18 cellular contexts compared by ENCODE assay signal in genomic region chrX:30615229-30615628, GRCh38. TPM values are rescaled to one million over a fixed set of nuclear protein-coding genes. Genes with fewer than 3 reads are reported as not detected.
DNase-seq lines count a peak whose midpoint lies in the region; ATAC-seq and TF ChIP-seq lines count a peak whose summit lies in the region.
"Had no signal": no experiment of that assay in that cellular context is flagged by ENCODE, and none has a peak within 500 bp of the region (broad histone marks: within the 10 kb centered on the region; RNA-seq: fewer than 3 reads in every experiment).

No MANE protein-coding gene starts in this region.

- H3K27me3 ChIP-seq in MG63, result no peaks in the 10 kb centered on the region
- H3K27me3 ChIP-seq: gastrocnemius medialis, sigmoid colon had no signal

- ATAC-seq in GM18511 (IDR thresholded peaks at IDR 0.05; ENCODE audit: unreplicated experiment), result peak; percentile 63
- ATAC-seq: gastrocnemius medialis had no signal

- CTCF ChIA-PET in GM10248 (lab: Yijun Ruan, JAX), result no interaction called here

- H3K4me3 ChIP-seq in MG63, result no peak overlapping the region
- H3K4me3 ChIP-seq: gastrocnemius medialis, sigmoid colon had no signal

- peak; percentile 38 for DNase-seq in CD1c-positive myeloid dendritic cell (ENCODE audit: extremely low spot score)
- DNase-seq in MG63, result peak; percentile 9
- DNase-seq in fibroblast of gingiva (ENCODE audit: low read depth), result peak; percentile 1
- no peak for DNase-seq in hepatic stellate cell (ENCODE audit: low spot score)
- no peak for DNase-seq in GM10248 (ENCODE audit: extremely low spot score)
- no peak for DNase-seq in caudate nucleus (lab: John Stamatoyannopoulos, UW)
- DNase-seq in NCI-H1417 (lab: John Stamatoyannopoulos, UW), result no peak
- DNase-seq: activated effector memory CD4-positive, alpha-beta T cell treated with Interleukin-2 at 50 U/mL for 16 hours; gastrocnemius medialis; NCI-H446; Right ventricle myocardium superior; sigmoid colon; stimulated activated CD4-positive, alpha-beta T cell treated with anti-CD3 and anti-CD28 coated beads, Interleukin-2, amount 100 ng/mL, for 48 hours had no signal

- POLR2A ChIA-PET in GM10248 (lab: Yijun Ruan, JAX), result no interaction called here

- no peak for TF ChIP-seq CTCF in GM10248 (IDR thresholded peaks at IDR 0.05; ENCODE audit: control extremely low read depth, extremely low read depth, low read depth, missing control alignments)

- no peaks in the 10 kb centered on the region for H3K9me3 ChIP-seq in MG63
- H3K9me3 ChIP-seq: gastrocnemius medialis had no signal

- no peak overlapping the region for H3K27ac ChIP-seq in caudate nucleus (ENCODE audit: low read depth, low read length)
- H3K27ac ChIP-seq: gastrocnemius medialis, sigmoid colon, VCaP had no signal

- no peaks in the 10 kb centered on the region for H3K36me3 ChIP-seq in MG63
- H3K36me3 ChIP-seq: gastrocnemius medialis, sigmoid colon had no signal

RNA-seq across cellular contexts. Expression of gene TASL, which starts 37.7 kb away (rescaled TPM):
- not detected in 2 replicates for total RNA-seq in MG63 (2014; rRNA removed; shearing (Covaris generic); ENCODE audit: low replicate concordance)
- total RNA-seq: G401, H1, osteocyte had no signal

RNA-seq across cellular contexts. Expression of gene GK, which starts 38.0 kb away (rescaled TPM):
- 4.1 and 5.5 TPM in 2 replicates for total RNA-seq in MG63 (2014; rRNA removed; shearing (Covaris generic); ENCODE audit: low replicate concordance)

Comparison
In these comparisons a context has a peak if more than half of its experiments do, and no peak if none do; other contexts are left out.
1. DNase-seq: peak in CD1c-positive myeloid dendritic cell (single experiment), MG63 (single experiment) and fibroblast of gingiva (single experiment); none in hepatic stellate cell (single experiment), GM10248 (single experiment), caudate nucleus (0 of 61) and NCI-H1417 (0 of 3).